1 cellular context compared by ENCODE assay signal in genomic region chr2:11480859-11481258, GRCh38.
TF ChIP-seq lines count a peak whose summit lies in the region.

No MANE protein-coding gene starts in this region.

TF ChIP-seq in HepG2, 621 proteins besides CTCF, POLR2A, EP300 and RAD21:
- TF ChIP-seq, protein P1, sequence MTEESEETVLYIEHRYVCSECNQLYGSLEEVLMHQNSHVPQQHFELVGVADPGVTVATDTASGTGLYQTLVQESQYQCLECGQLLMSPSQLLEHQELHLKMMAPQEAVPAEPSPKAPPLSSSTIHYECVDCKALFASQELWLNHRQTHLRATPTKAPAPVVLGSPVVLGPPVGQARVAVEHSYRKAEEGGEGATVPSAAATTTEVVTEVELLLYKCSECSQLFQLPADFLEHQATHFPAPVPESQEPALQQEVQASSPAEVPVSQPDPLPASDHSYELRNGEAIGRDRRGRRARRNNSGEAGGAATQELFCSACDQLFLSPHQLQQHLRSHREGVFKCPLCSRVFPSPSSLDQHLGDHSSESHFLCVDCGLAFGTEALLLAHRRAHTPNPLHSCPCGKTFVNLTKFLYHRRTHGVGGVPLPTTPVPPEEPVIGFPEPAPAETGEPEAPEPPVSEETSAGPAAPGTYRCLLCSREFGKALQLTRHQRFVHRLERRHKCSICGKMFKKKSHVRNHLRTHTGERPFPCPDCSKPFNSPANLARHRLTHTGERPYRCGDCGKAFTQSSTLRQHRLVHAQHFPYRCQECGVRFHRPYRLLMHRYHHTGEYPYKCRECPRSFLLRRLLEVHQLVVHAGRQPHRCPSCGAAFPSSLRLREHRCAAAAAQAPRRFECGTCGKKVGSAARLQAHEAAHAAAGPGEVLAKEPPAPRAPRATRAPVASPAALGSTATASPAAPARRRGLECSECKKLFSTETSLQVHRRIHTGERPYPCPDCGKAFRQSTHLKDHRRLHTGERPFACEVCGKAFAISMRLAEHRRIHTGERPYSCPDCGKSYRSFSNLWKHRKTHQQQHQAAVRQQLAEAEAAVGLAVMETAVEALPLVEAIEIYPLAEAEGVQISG (CRISPR knock-in tag; IDR thresholded peaks at IDR 0.05), result no peak
- no peak for TF ChIP-seq ZNF589 (CRISPR knock-in tag; conservative IDR thresholded peaks at IDR 0.05)
- no peak for TF ChIP-seq STAT5B (CRISPR knock-in tag; IDR thresholded peaks at IDR 0.05)
- TF ChIP-seq ZNF639 (CRISPR knock-in tag; conservative IDR thresholded peaks at IDR 0.05), result no peak
- TF ChIP-seq SRY (CRISPR knock-in tag; IDR thresholded peaks at IDR 0.05), result no peak
- TF ChIP-seq ZNF879 (CRISPR knock-in tag; IDR thresholded peaks at IDR 0.05), result no peak
- TF ChIP-seq CCDC6 (CRISPR knock-in tag; IDR thresholded peaks at IDR 0.05), result no peak
- TF ChIP-seq, protein P2, sequence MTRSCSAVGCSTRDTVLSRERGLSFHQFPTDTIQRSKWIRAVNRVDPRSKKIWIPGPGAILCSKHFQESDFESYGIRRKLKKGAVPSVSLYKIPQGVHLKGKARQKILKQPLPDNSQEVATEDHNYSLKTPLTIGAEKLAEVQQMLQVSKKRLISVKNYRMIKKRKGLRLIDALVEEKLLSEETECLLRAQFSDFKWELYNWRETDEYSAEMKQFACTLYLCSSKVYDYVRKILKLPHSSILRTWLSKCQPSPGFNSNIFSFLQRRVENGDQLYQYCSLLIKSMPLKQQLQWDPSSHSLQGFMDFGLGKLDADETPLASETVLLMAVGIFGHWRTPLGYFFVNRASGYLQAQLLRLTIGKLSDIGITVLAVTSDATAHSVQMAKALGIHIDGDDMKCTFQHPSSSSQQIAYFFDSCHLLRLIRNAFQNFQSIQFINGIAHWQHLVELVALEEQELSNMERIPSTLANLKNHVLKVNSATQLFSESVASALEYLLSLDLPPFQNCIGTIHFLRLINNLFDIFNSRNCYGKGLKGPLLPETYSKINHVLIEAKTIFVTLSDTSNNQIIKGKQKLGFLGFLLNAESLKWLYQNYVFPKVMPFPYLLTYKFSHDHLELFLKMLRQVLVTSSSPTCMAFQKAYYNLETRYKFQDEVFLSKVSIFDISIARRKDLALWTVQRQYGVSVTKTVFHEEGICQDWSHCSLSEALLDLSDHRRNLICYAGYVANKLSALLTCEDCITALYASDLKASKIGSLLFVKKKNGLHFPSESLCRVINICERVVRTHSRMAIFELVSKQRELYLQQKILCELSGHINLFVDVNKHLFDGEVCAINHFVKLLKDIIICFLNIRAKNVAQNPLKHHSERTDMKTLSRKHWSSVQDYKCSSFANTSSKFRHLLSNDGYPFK (CRISPR knock-in tag; IDR thresholded peaks at IDR 0.05; ENCODE audit: borderline replicate concordance), result no peak
TF ChIP-seq in HepG2: peak in this region for 0.
